In the genomic region with DNA sequence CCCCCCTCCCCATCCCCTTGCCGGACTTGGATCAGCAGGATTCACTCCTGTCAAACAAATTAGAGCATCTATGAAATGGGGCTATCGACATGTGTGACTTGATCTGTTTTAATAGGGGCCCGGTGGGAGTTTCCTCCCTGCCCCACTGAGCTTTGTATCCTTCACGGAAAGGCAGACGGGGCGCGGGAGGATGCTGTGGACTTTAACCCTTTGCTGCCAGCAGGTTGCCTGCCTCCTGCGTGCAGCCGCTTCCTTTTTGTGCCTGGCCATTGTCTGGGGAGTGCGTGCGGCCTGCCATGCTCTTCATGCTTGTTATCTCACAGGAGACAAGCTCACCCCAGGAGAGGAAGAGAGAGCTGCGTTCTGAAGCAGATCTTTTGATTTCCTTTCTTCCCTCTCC, we compare ENCODE assay signal across 26 cellular contexts.
DNase-seq lines count a peak whose midpoint lies in the region; ATAC-seq and TF ChIP-seq lines count a peak whose summit lies in the region.
"Had no signal": no experiment of that assay in that cellular context is flagged by ENCODE, and none has a peak within 500 bp of the region (broad histone marks: within the 10 kb centered on the region; RNA-seq: fewer than 3 reads in every experiment).

No MANE protein-coding gene starts in this region.

- no peak for TF ChIP-seq POLR2A in upper lobe of left lung (IDR thresholded peaks at IDR 0.05)

- no peak for TF ChIP-seq EP300 in upper lobe of left lung (IDR thresholded peaks at IDR 0.05)

- H3K27ac ChIP-seq in BLaER1 (peak overlapping the region; percentile 13; the same call in 1 of the 2 replicates), HUES64 (ENCODE audit: low read depth, low read length) (peak overlapping the region; percentile 45; the same call in 1 of the 2 replicates), upper lobe of left lung (no peak overlapping the region)
- H3K27ac ChIP-seq: body of pancreas, coronary artery, KMS-11, left lung, tibial artery had no signal

- H3K27me3 ChIP-seq in BLaER1 (no peaks in the 10 kb centered on the region), HUES64 (ENCODE audit: insufficient read depth, low read length) (peaks cover 7% of the 10 kb centered on the region; the same call in 1 of the 2 replicates), upper lobe of left lung (no peaks in the 10 kb centered on the region)
- H3K27me3 ChIP-seq: body of pancreas, left lung, tibial artery had no signal

- no peak for ATAC-seq in upper lobe of left lung (ENCODE audit: low FRiP score in 2 of 2)
- no peak for ATAC-seq in HG02610 (IDR thresholded peaks at IDR 0.05; ENCODE audit: unreplicated experiment)
- no peak for ATAC-seq in left lobe of liver
- ATAC-seq: activated CD8-positive, alpha-beta T cell treated with anti-CD3 and anti-CD28 coated beads, Interleukin-2, amount 10 ng/mL, durations not matched to agents 7 days and 5 days; body of pancreas; left lung; right cardiac atrium had no signal

- H3K36me3 ChIP-seq in BLaER1 (peaks cover 10% of the 10 kb centered on the region), HUES64 (ENCODE audit: insufficient read depth, low read length) (no peaks in the 10 kb centered on the region), upper lobe of left lung (no peaks in the 10 kb centered on the region)
- H3K36me3 ChIP-seq: HAP-1, left lung, tibial artery had no signal

- H3K9me3 ChIP-seq in BLaER1 (no peaks in the 10 kb centered on the region), HUES64 (ENCODE audit: insufficient read depth, low read depth, low read length) (no peaks in the 10 kb centered on the region), upper lobe of left lung (no peaks in the 10 kb centered on the region)
- H3K9me3 ChIP-seq: body of pancreas, HAP-1, left lung, tibial artery had no signal

- H3K9ac ChIP-seq in BLaER1 (no peak overlapping the region; the same call in 1 of the 2 replicates), HUES64 (ENCODE audit: low read depth, low read length) (no peak overlapping the region)
- H3K9ac ChIP-seq: KMS-11 had no signal

- H3K4me2 ChIP-seq in BLaER1: peak overlapping the region; percentile 81
- H3K4me2 ChIP-seq: KMS-11 had no signal

- H3K4me1 ChIP-seq in BLaER1: peaks cover 70% of the 10 kb centered on the region
- H3K4me1 ChIP-seq in HUES64 (ENCODE audit: insufficient read depth, low read length): peaks cover 37% of the 10 kb centered on the region
- peaks cover 0 to 7% (median under 1%) of the 10 kb centered on the region in 4 donors for H3K4me1 ChIP-seq in upper lobe of left lung
- H3K4me1 ChIP-seq: HAP-1 had no signal

- TF ChIP-seq CTCF in upper lobe of left lung (IDR thresholded peaks at IDR 0.05): no peak

- H4K20me1 ChIP-seq in BLaER1: peaks cover 7% of the 10 kb centered on the region; the same call in 1 of the 2 replicates

- 3% methylated on average over 11 of the region's 12 CpGs for WGBS in HUES64
- 80% methylated on average over 12 of the region's 12 CpGs for WGBS in upper lobe of left lung, 2 donors

- DNase-seq in SK-N-DZ (ENCODE audit: low spot score) (peak; percentile 69), left kidney (ENCODE audit: low read depth, low spot score) (peak; percentile 52), upper lobe of left lung (no peak), left lobe of liver (ENCODE audit: low spot score) (no peak), UCSD-AML1 (lab: John Stamatoyannopoulos, UW; ENCODE audit: unreplicated experiment) (no peak)
- DNase-seq: activated B cell treated with CpG ODN at 0.5 μM for 24 hours; activated CD8-positive, alpha-beta T cell treated with anti-CD3 and anti-CD28 coated beads, Interleukin-2, amount 10 ng/mL, durations not matched to agents 7 days and 5 days; activated naive CD8-positive, alpha-beta T cell treated with anti-CD3 and anti-CD28 coated beads, Interleukin-2, amount 10 ng/mL, durations not matched to agents 7 days and 5 days; body of pancreas; CD4-positive, alpha-beta memory T cell; foreskin melanocyte; left lung; NCI-H1048; NCI-H446 treated with DMSO at 0.1 percent for 48 hours; occipital lobe; right cardiac atrium; Right ventricle myocardium superior; stimulated activated naive CD4-positive, alpha-beta T cell treated with Interleukin-2 at 50 U/mL for 16 hours; T-helper 2 cell; tibial artery had no signal

- H3K4me3 ChIP-seq in BLaER1 (no peak overlapping the region), HUES64 (ENCODE audit: low read length) (no peak overlapping the region; the same call in 1 of the 2 replicates), upper lobe of left lung (no peak overlapping the region)
- H3K4me3 ChIP-seq: body of pancreas, coronary artery, HAP-1, left lung, tibial artery had no signal

Comparison
In these comparisons a context has a peak if more than half of its experiments do, and no peak if none do; other contexts are left out.
1. H3K27ac ChIP-seq: peak in BLaER1 (single experiment) and HUES64 (single experiment); none in upper lobe of left lung (0 of 4).
2. DNase-seq: peak in SK-N-DZ (single experiment) and left kidney (single experiment); none in upper lobe of left lung (0 of 2), left lobe of liver (single experiment) and UCSD-AML1 (single experiment).